ENCODE assay signal across 11 cellular contexts in genomic region chr11:67045314-67045713, GRCh38. TPM values are rescaled to one million over a fixed set of nuclear protein-coding genes. Genes with fewer than 3 reads are reported as not detected.
DNase-seq lines count a peak whose midpoint lies in the region; ATAC-seq and TF ChIP-seq lines count a peak whose summit lies in the region.
"Had no signal": no experiment of that assay in that cellular context is flagged by ENCODE, and none has a peak within 500 bp of the region (broad histone marks: within the 10 kb centered on the region; RNA-seq: fewer than 3 reads in every experiment).

No MANE protein-coding gene starts in this region.

- no peak overlapping the region for H3K27ac ChIP-seq in heart right ventricle
- no peak overlapping the region for H3K27ac ChIP-seq in left ventricle myocardium inferior (replicated peaks)
- peak overlapping the region; percentile 51 for H3K27ac ChIP-seq in RWPE1
- no peak overlapping the region for H3K27ac ChIP-seq in fibroblast of lung (ENCODE audit: insufficient read depth, low read length)
- no peak overlapping the region for H3K27ac ChIP-seq in thoracic aorta
- H3K27ac ChIP-seq: BLaER1 treated with 17β-estradiol and CSF1 and Interleukin-3, amounts not matched to agents 10 nM and 100 nM had no signal

- H3K9me3 ChIP-seq in heart right ventricle (no peaks in the 10 kb centered on the region), left ventricle myocardium inferior (replicated peaks) (no peaks in the 10 kb centered on the region), fibroblast of lung (ENCODE audit: control insufficient read depth, insufficient read depth, low read depth, low read length) (no peaks in the 10 kb centered on the region), thoracic aorta (no peaks in the 10 kb centered on the region)
- H3K9me3 ChIP-seq: BLaER1 treated with 17β-estradiol and CSF1 and Interleukin-3, amounts not matched to agents 10 nM and 100 nM had no signal

- H3K79me2 ChIP-seq in fibroblast of lung (ENCODE audit: control insufficient read depth, insufficient read depth, low read length): no peaks in the 10 kb centered on the region

- CTCF ChIA-PET in RWPE1 (lab: Yijun Ruan, JAX): interaction anchor here (0.7 kb wide), 2 partner anchors 10 to 108 kb away, joined by 3 to 5 read pairs; no protein-coding TSS in a partner anchor

- POLR2A ChIA-PET in RWPE1 (lab: Yijun Ruan, JAX; ENCODE audit: low non-redundant PET): no interaction called here

- H3K27me3 ChIP-seq in heart right ventricle (no peaks in the 10 kb centered on the region), left ventricle myocardium inferior (ENCODE audit: low read depth) (peaks cover 5% of the 10 kb centered on the region), fibroblast of lung (ENCODE audit: control insufficient read depth, insufficient read depth, low read length) (peaks cover 6% of the 10 kb centered on the region), thoracic aorta (replicated peaks; ENCODE audit: insufficient read depth) (no peaks in the 10 kb centered on the region)

- H3K9ac ChIP-seq in fibroblast of lung (ENCODE audit: insufficient read depth, low read length): no peak overlapping the region
- H3K9ac ChIP-seq: BLaER1 treated with 17β-estradiol and CSF1 and Interleukin-3, amounts not matched to agents 10 nM and 100 nM had no signal

- H3K4me3 ChIP-seq in heart right ventricle (no peak overlapping the region), left ventricle myocardium inferior (no peak overlapping the region), fibroblast of lung (replicated peaks in 1 of 4; ENCODE audit: control extremely low read depth in 1 of 4, insufficient read depth in 1 of 4, low read depth in 3 of 4, low read length in 4 of 4) (no peak overlapping the region), thoracic aorta (no peak overlapping the region)
- H3K4me3 ChIP-seq: BLaER1 treated with 17β-estradiol and CSF1 and Interleukin-3, amounts not matched to agents 10 nM and 100 nM had no signal

- H3K4me1 ChIP-seq in heart right ventricle (peaks cover 0 to 8% (median 0%) of the 10 kb centered on the region in 9 donors), left ventricle myocardium inferior (no peaks in the 10 kb centered on the region), fibroblast of lung (ENCODE audit: control insufficient read depth, extremely low read depth, insufficient read depth, low read length) (no peaks in the 10 kb centered on the region), thoracic aorta (ENCODE audit: control insufficient read depth in 1 of 2, low read depth in 2 of 2) (peaks cover 0 to 7% of the 10 kb centered on the region in 2 donors)

- no peak for DNase-seq in heart right ventricle
- DNase-seq in left ventricle myocardium inferior: no peak
- peak; percentile 88 for DNase-seq in RWPE1 (ENCODE audit: low spot score)
- peak; percentile 85 to 95 for DNase-seq in fibroblast of lung (ENCODE audit: low read depth in 2 of 2)
- DNase-seq in thoracic aorta (ENCODE audit: low spot score): no peak
- DNase-seq in NCI-H1105 (lab: John Stamatoyannopoulos, UW): no peak
- no peak for DNase-seq in HuH-7 (ENCODE audit: low spot score)
- DNase-seq: hippocampal formation had no signal

- 44 to 58% methylated on average over 14 of the region's 14 CpGs for WGBS in heart right ventricle, 2 donors

- intact Hi-C loops in heart right ventricle (cut with DNase I): no loop called here
- intact Hi-C loops in left ventricle myocardium inferior (cut with micrococcal nuclease): no loop called here

- H3K36me3 ChIP-seq in heart right ventricle: no peaks in the 10 kb centered on the region
- no peaks in the 10 kb centered on the region for H3K36me3 ChIP-seq in left ventricle myocardium inferior
- no peaks in the 10 kb centered on the region for H3K36me3 ChIP-seq in fibroblast of lung (ENCODE audit: control insufficient read depth, insufficient read depth, low read length)
- H3K36me3 ChIP-seq in thoracic aorta: no peaks in the 10 kb centered on the region
- H3K36me3 ChIP-seq: BLaER1 treated with 17β-estradiol and CSF1 and Interleukin-3, amounts not matched to agents 10 nM and 100 nM had no signal

- ATAC-seq in heart right ventricle: peak in 6 of 8 donors; percentile 54 to 91 (median 79)
- ATAC-seq in thoracic aorta (ENCODE audit: insufficient number of reproducible peaks, low FRiP score, low read depth): peak; percentile 57
- ATAC-seq in HG03097 (IDR thresholded peaks at IDR 0.05; ENCODE audit: low FRiP score, unreplicated experiment): no peak
- ATAC-seq: activated naive CD4-positive, alpha-beta T cell treated with anti-CD3 and anti-CD28 coated beads, Interleukin-2, amount 50 U/mL, for 72 hours had no signal

- H4K20me1 ChIP-seq in fibroblast of lung (ENCODE audit: control insufficient read depth, extremely low read depth, insufficient read depth, low read length): no peaks in the 10 kb centered on the region

- no peak overlapping the region for H3K4me2 ChIP-seq in fibroblast of lung (ENCODE audit: extremely low read depth, insufficient read depth, low read length)

- TF ChIP-seq CTCF in heart right ventricle (IDR thresholded peaks at IDR 0.05): no peak
- TF ChIP-seq CTCF in left ventricle myocardium inferior (IDR thresholded peaks at IDR 0.05; ENCODE audit: borderline replicate concordance): no peak
- no peak for TF ChIP-seq CTCF in RWPE1 (conservative IDR thresholded peaks at IDR 0.05; ENCODE audit: low read depth)
- no peak for TF ChIP-seq CTCF in fibroblast of lung (conservative IDR thresholded peaks at IDR 0.05 in 1 of 2, IDR thresholded peaks at IDR 0.05 in 1 of 2; ENCODE audit: low read depth in 1 of 2, low read length in 2 of 2)
- no peak for TF ChIP-seq CTCF in thoracic aorta (IDR thresholded peaks at IDR 0.05)

- no peak overlapping the region for H2AFZ ChIP-seq in fibroblast of lung (ENCODE audit: low read length)

RNA-seq across cellular contexts. Expression of gene RHOD, which starts 11.3 kb away (rescaled TPM):
- 100 to 1,000 TPM in 1 of 10 donors, 10 to 100 TPM in 9; 21.9 to 103 (median 29.5) TPM for total RNA-seq in heart right ventricle
- polyA plus RNA-seq in heart right ventricle: 10 to 100 TPM; 76.0 to 98.8 TPM
- total RNA-seq in left ventricle myocardium inferior: 49.5 TPM
- 12.9 and 13.4 TPM in 2 replicates for total RNA-seq in fibroblast of lung
- polyA plus RNA-seq in fibroblast of lung: 4.7 and 11.6 TPM in 2 replicates
- 9.1 and 22.5 TPM in 2 replicates for polyA plus RNA-seq in fibroblast of lung (2012)
- 14.6 and 25.9 TPM in 2 replicates for polyA minus RNA-seq in fibroblast of lung (ENCODE audit: low replicate concordance)
- 10 to 100 TPM; 31.9 to 51.3 TPM for total RNA-seq in thoracic aorta

RNA-seq across cellular contexts. Expression of gene SYT12, which starts 22.4 kb away (rescaled TPM):
- under 1 TPM in 9 of 10 donors, not detected in 1; 0.12 to 0.78 (median 0.23) TPM for total RNA-seq in heart right ventricle
- polyA plus RNA-seq in heart right ventricle: under 1 TPM in 1 of 2 donors, not detected in 1; 0.33 TPM
- 0.05 TPM for total RNA-seq in left ventricle myocardium inferior
- total RNA-seq in fibroblast of lung: under 0.01 and 0.26 TPM in 2 replicates
- polyA plus RNA-seq in fibroblast of lung: 0.07 TPM in 1 of 2 replicates, not detected in the other
- 0.21 TPM in 1 of 2 replicates, not detected in the other for polyA plus RNA-seq in fibroblast of lung (2012)
- 0.12 and 0.15 TPM in 2 replicates for polyA minus RNA-seq in fibroblast of lung (ENCODE audit: low replicate concordance)
- 10 to 100 TPM in 1 of 2 donors, 1 to 10 TPM in 1; 3.2 to 16.9 TPM for total RNA-seq in thoracic aorta

Comparison
In these comparisons a context has a peak if more than half of its experiments do, and no peak if none do; other contexts are left out.
1. DNase-seq: peak in RWPE1 (single experiment) and fibroblast of lung (2 of 2); none in heart right ventricle (0 of 2), left ventricle myocardium inferior (single experiment), thoracic aorta (single experiment), NCI-H1105 (single experiment) and HuH-7 (single experiment).